ENCODE assay signal across 8 cellular contexts in the genomic region with DNA sequence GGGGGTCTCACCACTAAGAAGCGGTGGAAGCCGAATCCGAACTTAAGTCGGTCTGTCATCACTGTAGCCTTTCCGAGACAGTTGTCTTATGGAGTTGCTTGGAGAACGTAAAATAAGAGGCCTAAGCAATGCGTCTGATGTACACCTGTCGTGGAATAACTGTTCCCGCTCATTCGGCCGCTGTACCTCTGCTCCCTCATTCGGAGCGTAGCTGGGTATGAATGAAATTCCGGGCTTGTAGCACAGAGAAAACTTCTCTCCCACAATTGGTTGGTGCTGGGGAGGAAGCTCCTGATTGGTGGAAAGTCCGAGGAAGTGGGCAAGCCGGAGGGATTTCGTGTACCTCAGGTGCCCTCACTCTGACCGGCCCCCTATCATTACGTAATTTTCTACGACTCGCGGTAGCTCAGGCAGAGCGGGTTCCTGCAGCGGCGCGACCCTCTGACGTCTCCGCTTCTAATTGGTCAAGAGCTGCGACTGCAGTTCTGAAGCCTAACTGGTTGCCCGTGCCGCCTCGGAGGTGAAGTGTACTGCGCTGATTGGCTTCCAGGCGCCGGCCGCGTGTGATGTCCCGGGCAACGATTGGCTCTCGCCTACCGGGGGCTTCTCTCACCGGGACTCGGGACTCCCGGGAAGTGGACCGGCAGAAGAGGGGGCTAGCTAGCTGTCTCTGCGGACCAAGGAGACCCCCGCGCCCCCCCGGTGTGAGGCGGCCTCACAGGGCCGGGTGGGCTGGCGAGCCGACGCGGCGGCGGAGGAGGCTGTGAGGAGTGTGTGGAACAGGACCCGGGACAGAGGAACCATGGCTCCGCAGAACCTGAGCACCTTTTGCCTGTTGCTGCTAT. TPM values are rescaled to one million over a fixed set of nuclear protein-coding genes. Genes with fewer than 3 reads are reported as not detected.
DNase-seq lines count a peak whose midpoint lies in the region; ATAC-seq and TF ChIP-seq lines count a peak whose summit lies in the region.

A gene (plus strand): TSS at position 625 of the 845 bp plus-strand sequence. CDS start 178 bp downstream, at position 803.

- ATAC-seq in HG03432 (IDR thresholded peaks at IDR 0.05; ENCODE audit: unreplicated experiment): peak; percentile 86

- DNase-seq in AG20443 (ENCODE audit: low spot score): peak; percentile 98
- DNase-seq in NCI-H510A (lab: John Stamatoyannopoulos, UW): peak; percentile 95
- DNase-seq in activated CD4-positive, alpha-beta T cell treated with anti-CD3 and anti-CD28 coated beads for 1 hour: peak; percentile 96
- peak; percentile 99 for DNase-seq in cerebellum (ENCODE audit: low spot score)
- DNase-seq in islet precursor cell: peak; percentile 100
- peak; percentile 93 to 98 (median 98) for DNase-seq in stimulated activated CD4-positive, alpha-beta T cell treated with anti-CD3 and anti-CD28 coated beads, Interleukin-12 subunit alpha, Interleukin-12 subunit beta, amount 100 ng/mL, for 48 hours (ENCODE audit: low read depth in 2 of 3, low spot score in 1 of 3)

- TF ChIP-seq POLR2A in GM19099 (IDR thresholded peaks at IDR 0.05; ENCODE audit: extremely low read depth, insufficient read length, low read depth): peak; percentile 90

RNA-seq across cellular contexts. Expression of the gene that starts here (rescaled TPM):
- 30.1 TPM for total RNA-seq in cerebellum

Comparison
In these comparisons a context has a peak if more than half of its experiments do, and no peak if none do; other contexts are left out.
1. Peak in every context shown above with its lines: DNase-seq and ATAC-seq.